Comparison of ENCODE assay signal across 16 cellular contexts in the genomic region with DNA sequence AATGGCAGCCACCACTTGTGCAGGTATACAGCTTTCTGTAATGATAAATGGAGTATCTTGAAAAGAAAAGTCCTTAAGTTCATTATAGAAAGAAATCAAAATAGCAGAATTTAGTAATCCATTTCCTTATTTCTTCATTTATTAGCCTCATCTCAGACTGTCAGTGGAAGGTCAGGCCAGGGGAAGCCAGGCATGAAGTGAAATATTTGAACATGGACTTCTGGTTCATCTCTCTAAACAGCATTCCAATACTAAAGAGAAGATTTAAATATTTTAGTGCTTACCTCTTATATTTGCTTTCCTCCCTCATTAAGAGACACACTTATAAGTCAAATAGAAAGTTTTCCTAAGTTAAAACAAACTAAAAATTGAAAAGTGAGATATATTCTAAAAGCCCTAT.
"Had no signal": no experiment of that assay in that cellular context is flagged by ENCODE, and none has a peak within 500 bp of the region (broad histone marks: within the 10 kb centered on the region; RNA-seq: fewer than 3 reads in every experiment).

No MANE protein-coding gene starts in this region.

- H3K9me3 ChIP-seq: gastroesophageal sphincter, right atrium auricular region had no signal

- ATAC-seq: activated naive CD8-positive, alpha-beta T cell treated with anti-CD3 and anti-CD28 coated beads, Interleukin-2, amount 50 U/mL, for 24 hours; activated T-cell treated with anti-CD3 and anti-CD28 coated beads, Interleukin-2, amount 50 U/mL, for 72 hours; gastroesophageal sphincter; stimulated activated memory B cell treated with anti-CD40 and anti-IgM and Interleukin-4, amounts not matched to agents 10 μg/mL and 1 μg/mL and 100 μg/mL, for 72 hours had no signal

- H3K27ac ChIP-seq: gastroesophageal sphincter, right atrium auricular region, VCaP had no signal

- H3K4me3 ChIP-seq: lung, smooth muscle cell had no signal

- H3K27me3 Mint-ChIP-seq: activated CD4-positive, alpha-beta memory T cell treated with anti-CD3 and anti-CD28 coated beads for 36 hours; activated naive CD8-positive, alpha-beta T cell treated with anti-CD3 and anti-CD28 coated beads, Interleukin-2, amount 50 U/mL, for 24 hours; naive B cell; stimulated activated memory B cell treated with anti-CD40 and anti-IgM and Interleukin-4, amounts not matched to agents 10 μg/mL and 1 μg/mL and 100 μg/mL, for 72 hours had no signal

- H3K36me3 ChIP-seq: gastroesophageal sphincter, right atrium auricular region had no signal

- H3K9me3 Mint-ChIP-seq: activated CD4-positive, alpha-beta memory T cell treated with anti-CD3 and anti-CD28 coated beads for 36 hours; activated naive CD8-positive, alpha-beta T cell treated with anti-CD3 and anti-CD28 coated beads, Interleukin-2, amount 50 U/mL, for 24 hours; activated T-cell treated with anti-CD3 and anti-CD28 coated beads, Interleukin-2, amount 50 U/mL, for 72 hours; naive B cell; stimulated activated memory B cell treated with anti-CD40 and anti-IgM and Interleukin-4, amounts not matched to agents 10 μg/mL and 1 μg/mL and 100 μg/mL, for 72 hours had no signal

- H3K27me3 ChIP-seq: gastroesophageal sphincter, right atrium auricular region had no signal

- DNase-seq: activated CD4-positive, alpha-beta memory T cell treated with anti-CD3 and anti-CD28 coated beads for 36 hours; activated naive CD4-positive, alpha-beta T cell; activated naive CD8-positive, alpha-beta T cell treated with anti-CD3 and anti-CD28 coated beads, Interleukin-2, amount 50 U/mL, for 24 hours; activated T-cell treated with anti-CD3 and anti-CD28 coated beads, Interleukin-2, amount 50 U/mL, for 72 hours; caudate nucleus; effector memory CD4-positive, alpha-beta T cell; kidney; naive B cell; posterior cingulate gyrus; trophoblast cell had no signal

- H3K4me2 ChIP-seq: smooth muscle cell had no signal

- H3K4me1 ChIP-seq: gastroesophageal sphincter had no signal
